Comparison of ENCODE assay signal across 1 cellular context in genomic region chr10:103246328-103246727, GRCh38.
TF ChIP-seq lines count a peak whose summit lies in the region.

No MANE protein-coding gene starts in this region.

TF ChIP-seq in K562, 482 proteins besides CTCF, POLR2A, EP300 and RAD21:
- no peak for TF ChIP-seq SMARCC2 (IDR thresholded peaks at IDR 0.05; ENCODE audit: low read depth)
- TF ChIP-seq, protein P1, sequence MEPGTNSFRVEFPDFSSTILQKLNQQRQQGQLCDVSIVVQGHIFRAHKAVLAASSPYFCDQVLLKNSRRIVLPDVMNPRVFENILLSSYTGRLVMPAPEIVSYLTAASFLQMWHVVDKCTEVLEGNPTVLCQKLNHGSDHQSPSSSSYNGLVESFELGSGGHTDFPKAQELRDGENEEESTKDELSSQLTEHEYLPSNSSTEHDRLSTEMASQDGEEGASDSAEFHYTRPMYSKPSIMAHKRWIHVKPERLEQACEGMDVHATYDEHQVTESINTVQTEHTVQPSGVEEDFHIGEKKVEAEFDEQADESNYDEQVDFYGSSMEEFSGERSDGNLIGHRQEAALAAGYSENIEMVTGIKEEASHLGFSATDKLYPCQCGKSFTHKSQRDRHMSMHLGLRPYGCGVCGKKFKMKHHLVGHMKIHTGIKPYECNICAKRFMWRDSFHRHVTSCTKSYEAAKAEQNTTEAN (CRISPR knock-in tag; IDR thresholded peaks at IDR 0.05), result no peak
